In the genomic region with DNA sequence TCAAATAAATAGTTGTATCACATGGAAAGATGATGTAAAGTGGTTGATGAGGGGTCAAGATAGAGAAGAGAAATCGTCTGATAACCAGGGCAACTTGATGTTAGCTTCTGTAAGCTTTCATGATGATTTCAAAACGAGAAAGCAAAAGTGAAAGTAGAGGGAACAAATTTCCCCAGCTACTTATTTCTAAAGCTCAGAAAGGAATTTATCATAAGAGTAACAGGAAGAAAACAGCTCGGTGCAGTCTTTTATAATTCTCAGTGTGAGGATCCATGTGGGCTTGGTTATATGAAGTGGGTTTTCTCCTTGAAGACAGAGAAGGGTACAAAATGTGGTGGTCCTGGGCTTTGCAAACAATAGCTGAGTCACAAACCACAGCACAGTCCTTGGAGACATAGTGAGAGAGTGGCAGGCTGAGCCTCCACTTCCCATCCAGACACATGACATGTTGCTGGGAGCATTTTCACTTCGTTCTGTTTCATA, we compare ENCODE assay signal across 8 cellular contexts. TPM values are rescaled to one million over a fixed set of nuclear protein-coding genes. Genes with fewer than 3 reads are reported as not detected.
DNase-seq lines count a peak whose midpoint lies in the region; ATAC-seq and TF ChIP-seq lines count a peak whose summit lies in the region.

No MANE protein-coding gene starts in this region.

- ATAC-seq in GM18858 (IDR thresholded peaks at IDR 0.05; ENCODE audit: unreplicated experiment) (peak; percentile 59), HG03095 (IDR thresholded peaks at IDR 0.05; ENCODE audit: unreplicated experiment) (peak; percentile 75), lower lobe of right lung (peak; percentile 51 to 70)

- no peaks in the 10 kb centered on the region for H3K4me1 ChIP-seq in lower lobe of right lung

- H3K27me3 ChIP-seq in lower lobe of right lung (ENCODE audit: low read depth), result no peaks in the 10 kb centered on the region

- H3K27ac ChIP-seq in lower lobe of right lung, result peak overlapping the region; percentile 73

- H3K9me3 ChIP-seq in lower lobe of right lung, result no peaks in the 10 kb centered on the region

- DNase-seq in AG20443 (ENCODE audit: low spot score) (peak; percentile 9), lower lobe of right lung (no peak), D341Med (ENCODE audit: low spot score) (no peak), NCI-H1436 (lab: John Stamatoyannopoulos, UW) (no peak), NCI-H345 treated with DMSO at 0.1 percent for 48 hours (lab: John Stamatoyannopoulos, UW; ENCODE audit: unreplicated experiment) (no peak)
- peak; percentile 15 for DNase-seq in activated T-cell treated with anti-CD3 and anti-CD28 coated beads, Interleukin-2, amount 50 U/mL, for 1 hour

- H3K4me3 ChIP-seq in lower lobe of right lung, result peak overlapping the region; percentile 38

- intact Hi-C loops in lower lobe of right lung (cut with DNase I), result no loop called here

- no peak for TF ChIP-seq CTCF in lower lobe of right lung (IDR thresholded peaks at IDR 0.05)

- no peaks in the 10 kb centered on the region for H3K36me3 ChIP-seq in lower lobe of right lung

RNA-seq across cellular contexts. Expression of a gene that starts 32.1 kb away (rescaled TPM):
- total RNA-seq in lower lobe of right lung, result not detected

Comparison
In these comparisons a context has a peak if more than half of its experiments do, and no peak if none do; other contexts are left out.
1. DNase-seq: peak in AG20443 (single experiment) and activated T-cell treated with anti-CD3 and anti-CD28 coated beads, Interleukin-2, amount 50 U/mL, for 1 hour (single experiment); none in lower lobe of right lung (single experiment), D341Med (single experiment), NCI-H1436 (single experiment) and NCI-H345 treated with DMSO at 0.1 percent for 48 hours (single experiment).
2. Peak in every context shown above with its lines, with median percentiles within 50 percentile points of each other: ATAC-seq.